In genomic region chr11:86795962-86796361, GRCh38 we compare ENCODE assay signal across 1 cellular context.
TF ChIP-seq lines count a peak whose summit lies in the region.

No MANE protein-coding gene starts in this region.

TF ChIP-seq in K562, 482 proteins besides CTCF, POLR2A, EP300 and RAD21 (continued from another document):
- peak; percentile 69; the same call in 1 of the 2 replicates for TF ChIP-seq ATF3 (IDR thresholded peaks at IDR 0.05)
- no peak for TF ChIP-seq ATF3 (CRISPR knock-in tag; conservative IDR thresholded peaks at IDR 0.05)
- no peak for TF ChIP-seq GABPB2 (CRISPR knock-in tag; conservative IDR thresholded peaks at IDR 0.05)
- TF ChIP-seq LEF1 (IDR thresholded peaks at IDR 0.05): no peak
- TF ChIP-seq CSDE1 (IDR thresholded peaks at IDR 0.05): no peak
- peak; percentile 93 for TF ChIP-seq SOX6 (IDR thresholded peaks at IDR 0.05)
- TF ChIP-seq TOE1 (IDR thresholded peaks at IDR 0.05; ENCODE audit: borderline replicate concordance): no peak
- TF ChIP-seq TOE1 (CRISPR knock-in tag; IDR thresholded peaks at IDR 0.05; ENCODE audit: borderline replicate concordance, low read depth): no peak
- TF ChIP-seq POLR2B (IDR thresholded peaks at IDR 0.05; ENCODE audit: low read depth, partially characterized antibody): no peak
- TF ChIP-seq TCF15 (CRISPR knock-in tag; IDR thresholded peaks at IDR 0.05): no peak
- no peak for TF ChIP-seq ZNF699 (CRISPR knock-in tag; IDR thresholded peaks at IDR 0.05; ENCODE audit: insufficient replicate concordance)
- no peak for TF ChIP-seq CEBPG (CRISPR knock-in tag; IDR thresholded peaks at IDR 0.05)
- peak; percentile 84 to 94 for TF ChIP-seq CEBPG (tag; conservative IDR thresholded peaks at IDR 0.05 in 1 of 2, IDR thresholded peaks at IDR 0.05 in 1 of 2)
- TF ChIP-seq ZNF263 (CRISPR knock-in tag; IDR thresholded peaks at IDR 0.05; ENCODE audit: borderline replicate concordance): no peak
- no peak for TF ChIP-seq BRF2 (IDR thresholded peaks at IDR 0.05; ENCODE audit: borderline replicate concordance, insufficient read depth, insufficient read length)
- TF ChIP-seq JUN (IDR thresholded peaks at IDR 0.05; ENCODE audit: borderline replicate concordance, low read depth, low read length): 0 out of 2 replicates have a peak, but pooled peaks have one; percentile 22
- no peak for TF ChIP-seq JUN (CRISPR knock-in tag; IDR thresholded peaks at IDR 0.05; ENCODE audit: borderline replicate concordance)
- TF ChIP-seq SUPT5H (IDR thresholded peaks at IDR 0.05): no peak
- 0 out of 2 replicates have a peak, but pooled peaks have one; percentile 24 for TF ChIP-seq CTBP1 (IDR thresholded peaks at IDR 0.05; ENCODE audit: borderline replicate concordance)
- peak; percentile 74 for TF ChIP-seq ATF4 (CRISPR knock-in tag; IDR thresholded peaks at IDR 0.05)
- peak in 1 of 2 experiments; percentile 36; a peak in 1 of 4 replicates for TF ChIP-seq TRIM24 (IDR thresholded peaks at IDR 0.05)
- no peak for TF ChIP-seq ZKSCAN8 (CRISPR knock-in tag; IDR thresholded peaks at IDR 0.05)
- no peak for TF ChIP-seq SMARCC2 (IDR thresholded peaks at IDR 0.05; ENCODE audit: low read depth)
- TF ChIP-seq JUND (IDR thresholded peaks at IDR 0.05; ENCODE audit: borderline replicate concordance, low read depth, low read length): peak; percentile 38; the same call in 1 of the 2 replicates
- no peak; the same call in 2 of the 3 replicates for TF ChIP-seq JUND (tag; IDR thresholded peaks at IDR 0.05; ENCODE audit: borderline replicate concordance, low read depth, low read length)
- TF ChIP-seq USF1 (CRISPR knock-in tag; IDR thresholded peaks at IDR 0.05): no peak
- TF ChIP-seq NR2C2 (CRISPR knock-in tag; IDR thresholded peaks at IDR 0.05): no peak
- TF ChIP-seq NR2C2 (tag; IDR thresholded peaks at IDR 0.05): peak; percentile 46; the same call in 1 of the 2 replicates
- TF ChIP-seq ATF7 (IDR thresholded peaks at IDR 0.05): peak; percentile 58; the same call in 1 of the 2 replicates
- TF ChIP-seq ZNF175 (CRISPR knock-in tag; IDR thresholded peaks at IDR 0.05; ENCODE audit: low read depth): 0 out of 2 replicates have a peak, but pooled peaks have one; percentile 18
- TF ChIP-seq THAP7 (CRISPR knock-in tag; IDR thresholded peaks at IDR 0.05): no peak
- TF ChIP-seq ZNF318 (IDR thresholded peaks at IDR 0.05; ENCODE audit: borderline replicate concordance in 1 of 2, low read depth in 1 of 2): 0 out of 4 replicates have a peak, but pooled peaks of 1 of the 2 experiments have one; percentile 29
TF ChIP-seq in K562: peak in this region for 12.
